ENCODE assay signal across 7 cellular contexts in genomic region chr2:74002515-74003391, GRCh38. TPM values are rescaled to one million over a fixed set of nuclear protein-coding genes. Genes with fewer than 3 reads are reported as not detected.
DNase-seq lines count a peak whose midpoint lies in the region; ATAC-seq and TF ChIP-seq lines count a peak whose summit lies in the region.

No MANE protein-coding gene starts in this region.

- DNase-seq in NCI-H2171 treated with DMSO at 0.1 percent for 48 hours (lab: John Stamatoyannopoulos, UW) (peak; percentile 85), dermis microvascular lymphatic vessel endothelial cell (ENCODE audit: low read depth in 2 of 2) (peak; percentile 40 to 91), lower leg skin (ENCODE audit: low spot score in 2 of 2) (peak; percentile 47 to 93)
- peak; percentile 80 for DNase-seq in activated CD4-positive, alpha-beta T cell treated with anti-CD3 and anti-CD28 coated beads for 48 hours
- peak; percentile 74 for DNase-seq in stimulated activated CD4-positive, alpha-beta T cell treated with anti-CD3 and anti-CD28 coated beads, Interleukin-4, amount 100 ng/mL, for 24 hours

- no peak overlapping the region for H3K4me3 ChIP-seq in lower leg skin (ENCODE audit: low read depth, poor library complexity, severe bottlenecking)

- no peak for TF ChIP-seq POLR2A in lower leg skin (IDR thresholded peaks at IDR 0.05)

- TF ChIP-seq CTCF in lower leg skin (IDR thresholded peaks at IDR 0.05): no peak

- ATAC-seq in GM18520 (IDR thresholded peaks at IDR 0.05; ENCODE audit: unreplicated experiment) (peak; percentile 72), HG02981 (IDR thresholded peaks at IDR 0.05; ENCODE audit: unreplicated experiment) (peak; percentile 90)

- 4 to 5% methylated on average over 32 to 50 of the region's 68 CpGs for WGBS in lower leg skin, 2 donors

- intact Hi-C loops in lower leg skin (cut with DNase I; ENCODE audit: low total_unique reads): no loop called here

RNA-seq across cellular contexts. Expression of gene TET3, which starts 18.0 kb away (rescaled TPM):
- 3.3 and 5.8 TPM in 2 replicates for total RNA-seq in dermis microvascular lymphatic vessel endothelial cell
- total RNA-seq in lower leg skin: 10 to 100 TPM; 52.8 to 54.8 (median 54.1) TPM
